Comparison of ENCODE assay signal across 17 cellular contexts in genomic region chrX:135536883-135537282, GRCh38. TPM values are rescaled to one million over a fixed set of nuclear protein-coding genes. Genes with fewer than 3 reads are reported as not detected.
A peak's percentile ranks its signal among the peaks of the same experiment; 100 is the strongest.
DNase-seq lines count a peak whose midpoint lies in the region; ATAC-seq and TF ChIP-seq lines count a peak whose summit lies in the region.
"Had no signal": no experiment of that assay in that cellular context is flagged by ENCODE, and none has a peak within 500 bp of the region (broad histone marks: within the 10 kb centered on the region; RNA-seq: fewer than 3 reads in every experiment).

No MANE protein-coding gene starts in this region.

- peak; percentile 21 for DNase-seq in activated CD8-positive, alpha-beta T cell treated with anti-CD3 and anti-CD28 coated beads, Interleukin-2, amount 10 ng/mL, durations not matched to agents 7 days and 5 days
- no peak for DNase-seq in natural killer cell
- no peak for DNase-seq in stimulated activated CD4-positive, alpha-beta T cell treated with anti-CD3 and anti-CD28 coated beads, Interleukin-2, amount 100 ng/mL, for 48 hours
- no peak for DNase-seq in NCI-H1092 (lab: John Stamatoyannopoulos, UW)
- no peak for DNase-seq in inferior parietal cortex (ENCODE audit: extremely low spot score)
- DNase-seq: dermis blood vessel endothelial cell, HFFc6, mesendoderm, NCI-H1436 treated with DMSO at 0.1 percent for 48 hours, NCI-H524, T1000 had no signal

- POLR2A ChIA-PET in HEK293 (lab: Yijun Ruan, JAX): interaction anchor here (0.6 kb wide), 1 partner anchor 16 kb away, joined by 3 read pairs; no protein-coding TSS in a partner anchor
- POLR2A ChIA-PET in activated CD8-positive, alpha-beta T cell treated with anti-CD3 and anti-CD28 coated beads, Interleukin-2, amount 10 ng/mL, durations not matched to agents 7 days and 5 days (lab: Charles Lee): interaction anchor here (0.8 kb wide), 1 partner anchor 12 kb away, joined by 3 read pairs; no protein-coding TSS in a partner anchor

- peaks cover 24% of the 10 kb centered on the region for H3K4me1 Mint-ChIP-seq in activated CD8-positive, alpha-beta T cell treated with anti-CD3 and anti-CD28 coated beads, Interleukin-2, amount 10 ng/mL, durations not matched to agents 7 days and 5 days (ENCODE audit: low read depth)
- peaks cover 9 to 18% of the 10 kb centered on the region in 2 donors for H3K4me1 Mint-ChIP-seq in natural killer cell

- no peaks in the 10 kb centered on the region for H3K4me1 ChIP-seq in HEK293 (ENCODE audit: control insufficient read depth, insufficient read depth, low read length)
- H3K4me1 ChIP-seq: parathyroid adenoma had no signal

- H3K27ac Mint-ChIP-seq in activated CD8-positive, alpha-beta T cell treated with anti-CD3 and anti-CD28 coated beads, Interleukin-2, amount 10 ng/mL, durations not matched to agents 7 days and 5 days: peak overlapping the region; percentile 48
- H3K27ac Mint-ChIP-seq in natural killer cell: peak overlapping the region; percentile 78 to 82
- H3K27ac Mint-ChIP-seq: HFFc6, type B pancreatic cell had no signal

- no peak overlapping the region for H3K4me3 ChIP-seq in HEK293 (ENCODE audit: low read depth, low read length)

- no peaks in the 10 kb centered on the region for H3K9me3 Mint-ChIP-seq in activated CD8-positive, alpha-beta T cell treated with anti-CD3 and anti-CD28 coated beads, Interleukin-2, amount 10 ng/mL, durations not matched to agents 7 days and 5 days (ENCODE audit: insufficient read depth)
- H3K9me3 Mint-ChIP-seq in natural killer cell: no peaks in the 10 kb centered on the region
- H3K9me3 Mint-ChIP-seq: HFFc6, type B pancreatic cell had no signal

- TF ChIP-seq CTCF in HEK293 (tag by site-specific recombination; IDR thresholded peaks at IDR 0.05) (no peak), natural killer cell (IDR thresholded peaks at IDR 0.05) (no peak)

- ATAC-seq in GM18511 (IDR thresholded peaks at IDR 0.05; ENCODE audit: unreplicated experiment) (peak; percentile 65), natural killer cell (peak; percentile 44 to 66 (median 54)), GM21717 (IDR thresholded peaks at IDR 0.05; ENCODE audit: unreplicated experiment) (no peak)
- peak; percentile 67 for ATAC-seq in activated CD8-positive, alpha-beta T cell treated with anti-CD3 and anti-CD28 coated beads, Interleukin-2, amount 10 ng/mL, durations not matched to agents 7 days and 5 days

- no peaks in the 10 kb centered on the region for H3K27me3 Mint-ChIP-seq in activated CD8-positive, alpha-beta T cell treated with anti-CD3 and anti-CD28 coated beads, Interleukin-2, amount 10 ng/mL, durations not matched to agents 7 days and 5 days (ENCODE audit: low read depth)
- no peaks in the 10 kb centered on the region for H3K27me3 Mint-ChIP-seq in natural killer cell (ENCODE audit: low read depth in 2 of 2)
- H3K27me3 Mint-ChIP-seq: type B pancreatic cell had no signal

- H3K9me3 ChIP-seq in HEK293 (ENCODE audit: control insufficient read depth, insufficient read depth, low read depth, low read length): no peaks in the 10 kb centered on the region

- peaks cover 21% of the 10 kb centered on the region for H3K36me3 Mint-ChIP-seq in activated CD8-positive, alpha-beta T cell treated with anti-CD3 and anti-CD28 coated beads, Interleukin-2, amount 10 ng/mL, durations not matched to agents 7 days and 5 days (ENCODE audit: low read depth)
- H3K36me3 Mint-ChIP-seq in natural killer cell: no peaks in the 10 kb centered on the region
- H3K36me3 Mint-ChIP-seq: type B pancreatic cell had no signal

- H3K36me3 ChIP-seq in HEK293 (ENCODE audit: control insufficient read depth in 2 of 2, insufficient read depth in 1 of 2, low read length in 2 of 2): no peaks in the 10 kb centered on the region

- H3K4me3 Mint-ChIP-seq in activated CD8-positive, alpha-beta T cell treated with anti-CD3 and anti-CD28 coated beads, Interleukin-2, amount 10 ng/mL, durations not matched to agents 7 days and 5 days: no peak overlapping the region
- no peak overlapping the region for H3K4me3 Mint-ChIP-seq in natural killer cell
- H3K4me3 Mint-ChIP-seq: HFFc6, type B pancreatic cell had no signal

- intact Hi-C loops in natural killer cell (cut with micrococcal nuclease): no loop called here

- no peak overlapping the region for H3K27ac ChIP-seq in HEK293 (ENCODE audit: extremely low read depth, low read depth, low read length)
- H3K27ac ChIP-seq: parathyroid adenoma, RWPE1 had no signal

- CTCF ChIA-PET in HEK293 (lab: Yijun Ruan, JAX): interaction anchor here (1.4 kb wide), 1 partner anchor 60 kb away, joined by 3 read pairs; no protein-coding TSS in a partner anchor
- CTCF ChIA-PET in activated CD8-positive, alpha-beta T cell treated with anti-CD3 and anti-CD28 coated beads, Interleukin-2, amount 10 ng/mL, durations not matched to agents 7 days and 5 days (lab: Charles Lee): interaction anchor here (1.3 kb wide), 1 partner anchor 12 kb away, joined by 4 read pairs; no protein-coding TSS in a partner anchor

TF ChIP-seq in HEK293, 187 proteins besides CTCF, POLR2A, EP300 and RAD21:
- peak; percentile 20; the same call in 1 of the 2 replicates for TF ChIP-seq PRDM10 (tag by site-specific recombination; IDR thresholded peaks at IDR 0.05)
- TF ChIP-seq ZNF175 (tag by site-specific recombination; IDR thresholded peaks at IDR 0.05): no peak
- no peak for TF ChIP-seq ZNF585B (tag by site-specific recombination; IDR thresholded peaks at IDR 0.05)

RNA-seq across cellular contexts. Expression of gene INTS6L, which starts 16.4 kb away (rescaled TPM):
- 10 to 100 TPM; 24.4 to 24.9 TPM for total RNA-seq in activated CD8-positive, alpha-beta T cell treated with anti-CD3 and anti-CD28 coated beads, Interleukin-2, amount 10 ng/mL, durations not matched to agents 7 days and 5 days
- total RNA-seq in natural killer cell: 10 to 100 TPM; 24.0 to 30.2 (median 26.7) TPM
